Comparison of ENCODE assay signal across 28 cellular contexts in genomic region chr15:68984589-68984988, GRCh38. TPM values are rescaled to one million over a fixed set of nuclear protein-coding genes. Genes with fewer than 3 reads are reported as not detected.
"Had no signal": no experiment of that assay in that cellular context is flagged by ENCODE, and none has a peak within 500 bp of the region (broad histone marks: within the 10 kb centered on the region; RNA-seq: fewer than 3 reads in every experiment).

No MANE protein-coding gene starts in this region.

- H3K36me3 Mint-ChIP-seq: activated naive CD4-positive, alpha-beta T cell treated with anti-CD3 and anti-CD28 coated beads, Interleukin-2, amount 10 ng/mL, durations not matched to agents 7 days and 5 days; activated naive CD8-positive, alpha-beta T cell treated with anti-CD3 and anti-CD28 coated beads, Interleukin-2, amount 10 ng/mL, durations not matched to agents 7 days and 5 days; naive B cell had no signal

- DNase-seq: activated CD4-positive, alpha-beta memory T cell treated with anti-CD3 and anti-CD28 coated beads, Interleukin-2, amount 10 ng/mL, durations not matched to agents 7 days and 5 days; activated CD4-positive, alpha-beta T cell treated with anti-CD3 and anti-CD28 coated beads, Interleukin-2, amount 10 ng/mL, durations not matched to agents 24 days and 14 days; activated CD4-positive, CD25-positive, alpha-beta regulatory T cell treated with anti-CD3 and anti-CD28 coated beads, Interleukin-2, amount 50 U/mL, for 72 hours; activated CD8-positive, alpha-beta memory T cell treated with anti-CD3 and anti-CD28 coated beads, Interleukin-2, amount 50 U/mL, for 48 hours; activated gamma-delta T cell; activated naive CD4-positive, alpha-beta T cell treated with anti-CD3 and anti-CD28 coated beads, Interleukin-2, amount 10 ng/mL, durations not matched to agents 7 days and 5 days; activated naive CD8-positive, alpha-beta T cell treated with anti-CD3 and anti-CD28 coated beads, Interleukin-2, amount 10 ng/mL, durations not matched to agents 7 days and 5 days; activated T-cell treated with anti-CD3 and anti-CD28 coated beads, Interleukin-2, amount 50 U/mL, for 24 hours; amygdala; caudate nucleus; foreskin fibroblast; heart right ventricle; left ventricle myocardium inferior; naive B cell; occipital lobe; stimulated activated CD4-positive, alpha-beta T cell treated with anti-CD3 and anti-CD28 coated beads, Interleukin-2, amount 100 ng/mL, for 48 hours; stimulated activated naive CD8-positive, alpha-beta T cell treated with anti-CD3 and anti-CD28 coated beads, Interleukin-15, Interleukin-2, amounts not matched to agents 100 U/mL and 50 U/mL, for 24 hours; T-helper 9 cell; uterus; WERI-Rb-1 had no signal

- H3K27me3 ChIP-seq: uterus had no signal

- H3K9me3 Mint-ChIP-seq: activated CD4-positive, alpha-beta memory T cell treated with anti-CD3 and anti-CD28 coated beads, Interleukin-2, amount 10 ng/mL, durations not matched to agents 7 days and 5 days; activated CD4-positive, alpha-beta T cell treated with anti-CD3 and anti-CD28 coated beads, Interleukin-2, amount 10 ng/mL, durations not matched to agents 24 days and 14 days; activated naive CD4-positive, alpha-beta T cell treated with anti-CD3 and anti-CD28 coated beads, Interleukin-2, amount 10 ng/mL, durations not matched to agents 7 days and 5 days; activated naive CD8-positive, alpha-beta T cell treated with anti-CD3 and anti-CD28 coated beads, Interleukin-2, amount 10 ng/mL, durations not matched to agents 7 days and 5 days; activated T-cell treated with anti-CD3 and anti-CD28 coated beads, Interleukin-2, amount 50 U/mL, for 24 hours; T-helper 1 cell treated with Interleukin-12 subunit alpha and Interleukin-12 subunit beta and Interleukin-4 antibody, amounts not matched to agents 30 μg/mL and 1 μg/mL, for 36 hours had no signal

- ATAC-seq: esophagus mucosa; heart right ventricle; stimulated activated naive CD8-positive, alpha-beta T cell treated with anti-CD3 and anti-CD28 coated beads, Interleukin-15, Interleukin-2, amounts not matched to agents 100 U/mL and 50 U/mL, for 24 hours had no signal

- H3K4me3 Mint-ChIP-seq: activated CD4-positive, alpha-beta memory T cell treated with anti-CD3 and anti-CD28 coated beads, Interleukin-2, amount 10 ng/mL, durations not matched to agents 7 days and 5 days; activated CD4-positive, alpha-beta T cell treated with anti-CD3 and anti-CD28 coated beads, Interleukin-2, amount 10 ng/mL, durations not matched to agents 24 days and 14 days; activated naive CD4-positive, alpha-beta T cell treated with anti-CD3 and anti-CD28 coated beads, Interleukin-2, amount 10 ng/mL, durations not matched to agents 7 days and 5 days; activated naive CD8-positive, alpha-beta T cell treated with anti-CD3 and anti-CD28 coated beads, Interleukin-2, amount 10 ng/mL, durations not matched to agents 7 days and 5 days; activated T-cell treated with anti-CD3 and anti-CD28 coated beads, Interleukin-2, amount 50 U/mL, for 24 hours; naive B cell; neural crest cell; T-helper 1 cell treated with Interleukin-12 subunit alpha and Interleukin-12 subunit beta and Interleukin-4 antibody, amounts not matched to agents 30 μg/mL and 1 μg/mL, for 36 hours had no signal

- H3K27ac ChIP-seq: heart right ventricle, left ventricle myocardium inferior, thoracic aorta, uterus, WERI-Rb-1 had no signal

- H3K4me1 ChIP-seq: heart right ventricle, uterus had no signal

- H3K4me1 Mint-ChIP-seq: activated CD4-positive, alpha-beta memory T cell treated with anti-CD3 and anti-CD28 coated beads, Interleukin-2, amount 10 ng/mL, durations not matched to agents 7 days and 5 days; activated CD4-positive, alpha-beta T cell treated with anti-CD3 and anti-CD28 coated beads, Interleukin-2, amount 10 ng/mL, durations not matched to agents 24 days and 14 days; activated naive CD4-positive, alpha-beta T cell treated with anti-CD3 and anti-CD28 coated beads, Interleukin-2, amount 10 ng/mL, durations not matched to agents 7 days and 5 days; activated naive CD8-positive, alpha-beta T cell treated with anti-CD3 and anti-CD28 coated beads, Interleukin-2, amount 10 ng/mL, durations not matched to agents 7 days and 5 days; naive B cell; neural crest cell had no signal

- H3K4me3 ChIP-seq: heart right ventricle, left ventricle myocardium inferior, lung, thoracic aorta, uterus had no signal

- FAIRE-seq: endothelial cell of umbilical vein, TTC549 had no signal

- H3K9me3 ChIP-seq: heart right ventricle, left ventricle myocardium inferior, thoracic aorta, uterus had no signal

- H3K27ac Mint-ChIP-seq: activated CD4-positive, alpha-beta memory T cell treated with anti-CD3 and anti-CD28 coated beads, Interleukin-2, amount 10 ng/mL, durations not matched to agents 7 days and 5 days; activated CD4-positive, alpha-beta T cell treated with anti-CD3 and anti-CD28 coated beads, Interleukin-2, amount 10 ng/mL, durations not matched to agents 24 days and 14 days; activated naive CD4-positive, alpha-beta T cell treated with anti-CD3 and anti-CD28 coated beads, Interleukin-2, amount 10 ng/mL, durations not matched to agents 7 days and 5 days; activated naive CD8-positive, alpha-beta T cell treated with anti-CD3 and anti-CD28 coated beads, Interleukin-2, amount 10 ng/mL, durations not matched to agents 7 days and 5 days; activated T-cell treated with anti-CD3 and anti-CD28 coated beads, Interleukin-2, amount 50 U/mL, for 24 hours; naive B cell; T-helper 1 cell treated with Interleukin-12 subunit alpha and Interleukin-12 subunit beta and Interleukin-4 antibody, amounts not matched to agents 30 μg/mL and 1 μg/mL, for 36 hours had no signal

- H3K36me3 ChIP-seq: heart right ventricle, left ventricle myocardium inferior, thoracic aorta, uterus, WERI-Rb-1 had no signal

RNA-seq across cellular contexts. Expression of gene NOX5, which starts 29.9 kb away (rescaled TPM):
- total RNA-seq: activated CD4-positive, alpha-beta memory T cell treated with anti-CD3 and anti-CD28 coated beads, Interleukin-2, amount 10 ng/mL, durations not matched to agents 7 days and 5 days; activated CD4-positive, alpha-beta T cell treated with anti-CD3 and anti-CD28 coated beads, Interleukin-2, amount 10 ng/mL, durations not matched to agents 24 days and 14 days; endothelial cell of umbilical vein; left ventricle myocardium inferior; neural crest cell; pulmonary artery endothelial cell had no signal

RNA-seq across cellular contexts. Expression of gene SPESP1, which starts 54.3 kb away (rescaled TPM):
- total RNA-seq: neural crest cell had no signal
